Comparison of ENCODE assay signal across 13 cellular contexts in the genomic region with DNA sequence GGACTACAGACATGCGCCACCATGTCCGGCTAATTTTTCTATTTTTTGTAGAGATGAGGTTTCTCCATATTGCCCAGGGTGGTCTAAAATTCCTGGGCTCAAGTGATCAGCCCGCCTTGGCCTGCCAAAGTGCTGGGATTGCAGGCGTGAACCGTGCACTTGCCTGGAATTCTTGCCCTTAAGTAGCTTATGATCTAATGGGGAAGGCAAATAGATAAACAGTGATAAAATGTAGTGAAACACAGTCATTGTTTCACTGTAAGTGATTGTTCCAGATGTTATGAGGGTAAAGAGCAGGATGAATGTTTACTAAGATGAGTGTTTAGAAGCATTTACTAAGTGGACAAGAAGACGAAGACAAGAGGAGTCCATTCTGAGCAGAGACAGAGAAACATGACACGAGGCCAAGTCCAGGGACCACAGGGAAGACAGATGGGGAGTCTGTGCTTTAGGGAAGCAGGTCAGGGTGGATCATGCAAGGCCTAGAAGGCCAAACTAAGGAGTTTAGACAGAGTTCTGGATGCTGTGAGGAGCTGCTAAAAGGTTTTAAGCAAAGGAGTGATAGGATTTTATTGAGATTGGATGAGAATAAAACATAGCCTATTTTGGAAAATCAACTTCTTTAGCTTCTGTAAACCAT. TPM values are rescaled to one million over a fixed set of nuclear protein-coding genes. Genes with fewer than 3 reads are reported as not detected.
DNase-seq lines count a peak whose midpoint lies in the region; ATAC-seq and TF ChIP-seq lines count a peak whose summit lies in the region.
"Had no signal": no experiment of that assay in that cellular context is flagged by ENCODE, and none has a peak within 500 bp of the region (broad histone marks: within the 10 kb centered on the region; RNA-seq: fewer than 3 reads in every experiment).

No MANE protein-coding gene starts in this region.

- no peaks in the 10 kb centered on the region for H3K27me3 Mint-ChIP-seq in CD4-positive, alpha-beta T cell
- no peaks in the 10 kb centered on the region for H3K27me3 Mint-ChIP-seq in activated B cell treated with CpG ODN at 0.5 μM for 24 hours
- H3K27me3 Mint-ChIP-seq: activated naive CD8-positive, alpha-beta T cell treated with anti-CD3 and anti-CD28 coated beads, Interleukin-2, amount 10 ng/mL, durations not matched to agents 7 days and 5 days; CD8-positive, alpha-beta memory T cell had no signal

- H3K27me3 ChIP-seq in CD4-positive, alpha-beta T cell (ENCODE audit: control insufficient read depth, insufficient read depth, low read length) = no peaks in the 10 kb centered on the region
- no peaks in the 10 kb centered on the region for H3K27me3 ChIP-seq in left lung
- no peaks in the 10 kb centered on the region for H3K27me3 ChIP-seq in gastrocnemius medialis

- no peaks in the 10 kb centered on the region for H3K9me3 ChIP-seq in CD4-positive, alpha-beta T cell (ENCODE audit: control insufficient read depth, low read length)
- H3K9me3 ChIP-seq in left lung (no peaks in the 10 kb centered on the region), gastrocnemius medialis (no peaks in the 10 kb centered on the region)

- no peaks in the 10 kb centered on the region for H3K9me3 Mint-ChIP-seq in CD4-positive, alpha-beta T cell
- no peaks in the 10 kb centered on the region for H3K9me3 Mint-ChIP-seq in activated B cell treated with CpG ODN at 0.5 μM for 24 hours
- H3K9me3 Mint-ChIP-seq: activated naive CD8-positive, alpha-beta T cell treated with anti-CD3 and anti-CD28 coated beads, Interleukin-2, amount 10 ng/mL, durations not matched to agents 7 days and 5 days; CD8-positive, alpha-beta memory T cell had no signal

- peaks cover 50 to 91% of the 10 kb centered on the region in 2 donors for H3K4me1 ChIP-seq in left lung
- H3K4me1 ChIP-seq in gastrocnemius medialis = peaks cover 98 to 100% of the 10 kb centered on the region in 2 donors

- TF ChIP-seq POLR2A in gastrocnemius medialis (IDR thresholded peaks at IDR 0.05) = no peak

- CTCF ChIA-PET in CD4-positive, alpha-beta T cell (lab: Charles Lee) = interaction anchor here (0.6 to 2.0 kb wide), 2 partner anchors 39 to 1304 kb away, joined by 3 to 7 read pairs; no protein-coding TSS in a partner anchor
- CTCF ChIA-PET in activated B cell treated with CpG ODN at 0.5 μM for 24 hours (lab: Charles Lee) = interaction anchor here (0.8 kb wide), 1 partner anchor 39 kb away, joined by 4 read pairs; no protein-coding TSS in a partner anchor

- H3K27ac Mint-ChIP-seq in CD4-positive, alpha-beta T cell = peak overlapping the region; percentile 8
- H3K27ac Mint-ChIP-seq in activated B cell treated with CpG ODN at 0.5 μM for 24 hours = peak overlapping the region; percentile 0
- H3K27ac Mint-ChIP-seq: activated naive CD8-positive, alpha-beta T cell treated with anti-CD3 and anti-CD28 coated beads, Interleukin-2, amount 10 ng/mL, durations not matched to agents 7 days and 5 days had no signal

- H3K4me1 Mint-ChIP-seq in CD4-positive, alpha-beta T cell (ENCODE audit: low read depth) = peaks cover 85% of the 10 kb centered on the region
- peaks cover 90% of the 10 kb centered on the region for H3K4me1 Mint-ChIP-seq in activated B cell treated with CpG ODN at 0.5 μM for 24 hours

- TF ChIP-seq CTCF in CD4-positive, alpha-beta T cell (IDR thresholded peaks at IDR 0.05) = no peak
- TF ChIP-seq CTCF in activated B cell treated with CpG ODN at 0.5 μM for 24 hours (IDR thresholded peaks at IDR 0.05) (no peak), left lung (IDR thresholded peaks at IDR 0.05) (no peak), gastrocnemius medialis (IDR thresholded peaks at IDR 0.05 in 4 of 5, conservative IDR thresholded peaks at IDR 0.05 in 1 of 5) (no peak)

- intact Hi-C loops in CD4-positive, alpha-beta T cell (cut with DNase I, micrococcal nuclease) = loop anchor here (5.0 to 10.0 kb wide), 2 partner anchors 36 to 76 kb away; partner anchors contain the start of gene YPEL2 (in 1 of the 2)
- intact Hi-C loops in activated B cell treated with CpG ODN at 0.5 μM for 24 hours (cut with micrococcal nuclease) = no loop called here
- intact Hi-C loops in left lung (cut with DNase I) = no loop called here
- intact Hi-C loops in gastrocnemius medialis (cut with DNase I; ENCODE audit: low total_unique reads) = no loop called here

- no peak overlapping the region for H3K27ac ChIP-seq in CD4-positive, alpha-beta T cell (ENCODE audit: low read depth, low read length)
- H3K27ac ChIP-seq in left lung = peak overlapping the region; percentile 69 to 78
- H3K27ac ChIP-seq in gastrocnemius medialis = peak overlapping the region; percentile 96 to 99 (median 98)

- peaks cover 7% of the 10 kb centered on the region for H3K36me3 Mint-ChIP-seq in CD4-positive, alpha-beta T cell (ENCODE audit: low read depth)
- no peaks in the 10 kb centered on the region for H3K36me3 Mint-ChIP-seq in activated B cell treated with CpG ODN at 0.5 μM for 24 hours (ENCODE audit: low read depth)

- in situ Hi-C loops in gastrocnemius medialis (cut with MboI; ENCODE audit: low sequenced_read_pairs in 4 of 4) = no loop called here

- H3K36me3 ChIP-seq in left lung (no peaks in the 10 kb centered on the region), gastrocnemius medialis (no peaks in the 10 kb centered on the region)

- POLR2A ChIA-PET in CD4-positive, alpha-beta T cell (lab: Charles Lee) = interaction anchor here (0.7 to 1.3 kb wide), 2 partner anchors 13 to 52 kb away, joined by 3 read pairs; no protein-coding TSS in a partner anchor
- POLR2A ChIA-PET in activated B cell treated with CpG ODN at 0.5 μM for 24 hours (lab: Charles Lee) = interaction anchor here (1.2 to 1.3 kb wide), 3 partner anchors 12 to 18 kb away, joined by 3 to 8 read pairs (median 4); no protein-coding TSS in a partner anchor

- no peak overlapping the region for H3K4me3 ChIP-seq in left lung
- no peak overlapping the region for H3K4me3 ChIP-seq in gastrocnemius medialis

- ATAC-seq in CD4-positive, alpha-beta T cell (ENCODE audit: poor library complexity) = no peak
- ATAC-seq in activated B cell treated with CpG ODN at 0.5 μM for 24 hours (ENCODE audit: low read depth) (no peak), left lung (no peak), gastrocnemius medialis (no peak), HG03280 (IDR thresholded peaks at IDR 0.05; ENCODE audit: unreplicated experiment) (no peak), HG02852 (IDR thresholded peaks at IDR 0.05; ENCODE audit: unreplicated experiment) (no peak)

- DNase-seq in CD4-positive, alpha-beta T cell = no peak
- DNase-seq in activated B cell treated with CpG ODN at 0.5 μM for 24 hours = no peak
- DNase-seq in left lung = no peak
- DNase-seq in gastrocnemius medialis = peak in 1 of 2 donors; percentile 12
- DNase-seq in SW 1271 (lab: John Stamatoyannopoulos, UW) = no peak
- DNase-seq in activated CD4-positive, alpha-beta T cell treated with anti-CD3 and anti-CD28 coated beads for 1 hour = no peak
- DNase-seq: activated naive CD8-positive, alpha-beta T cell treated with anti-CD3 and anti-CD28 coated beads, Interleukin-2, amount 10 ng/mL, durations not matched to agents 7 days and 5 days; CD8-positive, alpha-beta memory T cell; NCI-H1092 treated with DMSO at 0.1 percent for 48 hours; NCI-H748 treated with DMSO at 0.1 percent for 48 hours; occipital lobe had no signal

- no peak overlapping the region for H3K4me3 Mint-ChIP-seq in CD4-positive, alpha-beta T cell
- no peak overlapping the region for H3K4me3 Mint-ChIP-seq in activated B cell treated with CpG ODN at 0.5 μM for 24 hours
- H3K4me3 Mint-ChIP-seq: activated naive CD8-positive, alpha-beta T cell treated with anti-CD3 and anti-CD28 coated beads, Interleukin-2, amount 10 ng/mL, durations not matched to agents 7 days and 5 days; CD8-positive, alpha-beta memory T cell had no signal

RNA-seq across cellular contexts. Expression of gene YPEL2, which starts 36.9 kb away (rescaled TPM):
- total RNA-seq in CD4-positive, alpha-beta T cell = 10 to 100 TPM; 69.1 to 71.6 TPM
- total RNA-seq in activated B cell treated with CpG ODN at 0.5 μM for 24 hours = 18.3 and 19.5 TPM in 2 replicates
- total RNA-seq in left lung = 10 to 100 TPM; 13.8 to 23.6 TPM
- total RNA-seq in gastrocnemius medialis = 10 to 100 TPM; 18.9 to 27.4 (median 22.2) TPM

Comparison
In these comparisons a context has a peak if more than half of its experiments do, and no peak if none do; other contexts are left out.
1. intact Hi-C loops: an anchor here in CD4-positive, alpha-beta T cell (5.0 to 10.0 kb wide); none called in activated B cell treated with CpG ODN at 0.5 μM for 24 hours, left lung and gastrocnemius medialis.